Comparison of ENCODE assay signal across 18 cellular contexts in genomic region chr11:61267437-61267841, GRCh38. TPM values are rescaled to one million over a fixed set of nuclear protein-coding genes. Genes with fewer than 3 reads are reported as not detected.
"Had no signal": no experiment of that assay in that cellular context is flagged by ENCODE, and none has a peak within 500 bp of the region (broad histone marks: within the 10 kb centered on the region; RNA-seq: fewer than 3 reads in every experiment).

No MANE protein-coding gene starts in this region.

- H3K4me3 ChIP-seq: breast epithelium, esophagus squamous epithelium, heart left ventricle, left ventricle myocardium inferior, skin epidermis, tibial nerve had no signal

- H3K36me3 Mint-ChIP-seq: activated CD8-positive, alpha-beta memory T cell treated with anti-CD3 and anti-CD28 coated beads, Interleukin-2, amount 10 ng/mL, durations not matched to agents 7 days and 5 days; activated naive CD8-positive, alpha-beta T cell; stimulated activated effector memory CD8-positive, alpha-beta T cell treated with anti-CD3 and anti-CD28 coated beads, Interleukin-12 subunit alpha, Interleukin-12 subunit beta, amount 100 ng/mL, for 72 hours had no signal

- H3K9me3 Mint-ChIP-seq: activated T-cell treated with anti-CD3 and anti-CD28 coated beads, Interleukin-2, amount 50 U/mL, for 24 hours; stimulated activated effector memory CD8-positive, alpha-beta T cell treated with anti-CD3 and anti-CD28 coated beads, Interleukin-12 subunit alpha, Interleukin-12 subunit beta, amount 100 ng/mL, for 72 hours had no signal

- H3K9me3 ChIP-seq: breast epithelium, esophagus squamous epithelium, heart left ventricle, left ventricle myocardium inferior, tibial nerve had no signal

- H3K4me3 Mint-ChIP-seq: activated CD8-positive, alpha-beta memory T cell treated with anti-CD3 and anti-CD28 coated beads, Interleukin-2, amount 10 ng/mL, durations not matched to agents 7 days and 5 days; activated naive CD8-positive, alpha-beta T cell; activated T-cell treated with anti-CD3 and anti-CD28 coated beads, Interleukin-2, amount 50 U/mL, for 24 hours; stimulated activated effector memory CD8-positive, alpha-beta T cell treated with anti-CD3 and anti-CD28 coated beads, Interleukin-12 subunit alpha, Interleukin-12 subunit beta, amount 100 ng/mL, for 72 hours had no signal

- DNase-seq: activated CD4-positive, alpha-beta T cell treated with anti-CD3 and anti-CD28 coated beads, Interleukin-2, amount 50 U/mL, for 48 hours; activated CD4-positive, CD25-positive, alpha-beta regulatory T cell treated with anti-CD3 and anti-CD28 coated beads, Interleukin-2, amount 50 U/mL, for 72 hours; activated CD8-positive, alpha-beta memory T cell treated with anti-CD3 and anti-CD28 coated beads, Interleukin-2, amount 10 ng/mL, durations not matched to agents 7 days and 5 days; activated gamma-delta T cell; activated T-cell treated with anti-CD3 and anti-CD28 coated beads, Interleukin-2, amount 50 U/mL, for 24 hours; esophagus squamous epithelium; foreskin fibroblast; heart left ventricle; islet precursor cell; left ventricle myocardium inferior; retina had no signal

- H3K27ac Mint-ChIP-seq: activated CD8-positive, alpha-beta memory T cell treated with anti-CD3 and anti-CD28 coated beads, Interleukin-2, amount 10 ng/mL, durations not matched to agents 7 days and 5 days; activated naive CD8-positive, alpha-beta T cell; activated T-cell treated with anti-CD3 and anti-CD28 coated beads, Interleukin-2, amount 50 U/mL, for 24 hours; stimulated activated effector memory CD8-positive, alpha-beta T cell treated with anti-CD3 and anti-CD28 coated beads, Interleukin-12 subunit alpha, Interleukin-12 subunit beta, amount 100 ng/mL, for 72 hours had no signal

- H3K4me1 Mint-ChIP-seq: stimulated activated effector memory CD8-positive, alpha-beta T cell treated with anti-CD3 and anti-CD28 coated beads, Interleukin-12 subunit alpha, Interleukin-12 subunit beta, amount 100 ng/mL, for 72 hours had no signal

- H3K27me3 Mint-ChIP-seq: activated CD8-positive, alpha-beta memory T cell treated with anti-CD3 and anti-CD28 coated beads, Interleukin-2, amount 10 ng/mL, durations not matched to agents 7 days and 5 days; activated naive CD8-positive, alpha-beta T cell; activated T-cell treated with anti-CD3 and anti-CD28 coated beads, Interleukin-2, amount 50 U/mL, for 24 hours had no signal

- H3K4me1 ChIP-seq: breast epithelium, esophagus squamous epithelium, heart left ventricle, left ventricle myocardium inferior, parathyroid adenoma, tibial nerve had no signal

- H3K27me3 ChIP-seq: breast epithelium, esophagus squamous epithelium, heart left ventricle, tibial nerve had no signal

- ATAC-seq: activated CD8-positive, alpha-beta memory T cell treated with anti-CD3 and anti-CD28 coated beads, Interleukin-2, amount 10 ng/mL, durations not matched to agents 7 days and 5 days; stimulated activated effector memory CD8-positive, alpha-beta T cell treated with anti-CD3 and anti-CD28 coated beads, Interleukin-12 subunit alpha, Interleukin-12 subunit beta, amount 100 ng/mL, for 72 hours had no signal

- H3K36me3 ChIP-seq: breast epithelium, esophagus squamous epithelium, heart left ventricle, left ventricle myocardium inferior, tibial nerve had no signal

- H3K27ac ChIP-seq: breast epithelium, esophagus squamous epithelium, heart left ventricle, left ventricle myocardium inferior, parathyroid adenoma, skin epidermis, tibial nerve had no signal

RNA-seq across cellular contexts. Expression of gene PGA5, which starts 26.5 kb away (rescaled TPM):
- total RNA-seq: activated CD8-positive, alpha-beta memory T cell treated with anti-CD3 and anti-CD28 coated beads, Interleukin-2, amount 10 ng/mL, durations not matched to agents 7 days and 5 days; left ventricle myocardium inferior; T-helper 2 cell treated with Interferon-gamma antibody and Interleukin-4, amounts not matched to agents 100 ng/mL and 5 ng/mL, for 36 hours had no signal

RNA-seq across cellular contexts. Expression of gene PGA4, which starts 45.3 kb away (rescaled TPM):
- total RNA-seq: activated CD8-positive, alpha-beta memory T cell treated with anti-CD3 and anti-CD28 coated beads, Interleukin-2, amount 10 ng/mL, durations not matched to agents 7 days and 5 days; T-helper 2 cell treated with Interferon-gamma antibody and Interleukin-4, amounts not matched to agents 100 ng/mL and 5 ng/mL, for 36 hours had no signal
